8 cellular contexts compared by ENCODE assay signal in genomic region chr12:106302401-106303201, GRCh38. TPM values are rescaled to one million over a fixed set of nuclear protein-coding genes. Genes with fewer than 3 reads are reported as not detected.
DNase-seq lines count a peak whose midpoint lies in the region; ATAC-seq and TF ChIP-seq lines count a peak whose summit lies in the region.

TSS of gene TCP11L2 (plus strand) at chr12:106302733. CDS start at chr12:106311076, 8,343 bp downstream.

- peak within 1 kb of the TSS; percentile 99 for H3K27ac ChIP-seq in CD4-positive, CD25-positive, alpha-beta regulatory T cell (ENCODE audit: insufficient read depth, low read length, poor library complexity, severe bottlenecking)
- H3K27ac ChIP-seq in endodermal cell (ENCODE audit: low read depth, low read length) (peak within 1 kb of the TSS; percentile 100), mesodermal cell (ENCODE audit: low read depth, low read length, severe bottlenecking) (peak within 1 kb of the TSS; percentile 99)

- peaks cover 46% of the 10 kb centered on the region for H3K4me1 ChIP-seq in CD4-positive, CD25-positive, alpha-beta regulatory T cell (ENCODE audit: control insufficient read depth, insufficient read depth, low read length, poor library complexity, severe bottlenecking)
- H3K4me1 ChIP-seq in endodermal cell (ENCODE audit: control insufficient read depth, insufficient read depth, low read length) (peaks cover 3% of the 10 kb centered on the region), mesodermal cell (ENCODE audit: control insufficient read depth, insufficient read depth, low read length, poor library complexity, severe bottlenecking) (peaks cover 5% of the 10 kb centered on the region)

- peaks cover 6% of the 10 kb centered on the region for H3K36me3 ChIP-seq in CD4-positive, CD25-positive, alpha-beta regulatory T cell (ENCODE audit: control insufficient read depth, insufficient read depth, low read length)
- no peaks in the 10 kb centered on the region for H3K36me3 ChIP-seq in endodermal cell (ENCODE audit: control insufficient read depth, insufficient read depth, low read length)
- no peaks in the 10 kb centered on the region for H3K36me3 ChIP-seq in mesodermal cell (ENCODE audit: control insufficient read depth, insufficient read depth, low read length)

- peaks cover 7% of the 10 kb centered on the region for H3K36me3 Mint-ChIP-seq in CD4-positive, CD25-positive, alpha-beta regulatory T cell
- no peaks in the 10 kb centered on the region for H3K36me3 Mint-ChIP-seq in endodermal cell (ENCODE audit: low read depth)

- no peak for TF ChIP-seq CTCF in endodermal cell (conservative IDR thresholded peaks at IDR 0.05)

- ATAC-seq in CD4-positive, CD25-positive, alpha-beta regulatory T cell (ENCODE audit: low read depth in 2 of 2) = peak; percentile 63 to 69
- ATAC-seq in GM19467 (IDR thresholded peaks at IDR 0.05; ENCODE audit: unreplicated experiment) = peak; percentile 65

- H3K4me1 Mint-ChIP-seq in CD4-positive, CD25-positive, alpha-beta regulatory T cell = peaks cover 40 to 75% (median 58%) of the 10 kb centered on the region in 4 donors
- H3K4me1 Mint-ChIP-seq in endodermal cell = peaks cover 28% of the 10 kb centered on the region

- DNase-seq in CD4-positive, CD25-positive, alpha-beta regulatory T cell = peak; percentile 87 to 95 (median 92)
- peak; percentile 56 for DNase-seq in HPDE6-E6E7 (ENCODE audit: extremely low spot score)
- peak; percentile 49 for DNase-seq in NOMO-1 treated with dmso at 0.1 percent for 144 hours (lab: John Stamatoyannopoulos, UW; ENCODE audit: unreplicated experiment)
- peak; percentile 88 for DNase-seq in activated CD8-positive, alpha-beta memory T cell treated with anti-CD3 and anti-CD28 coated beads, Interleukin-2, amount 50 U/mL, for 4 hours
- peak; percentile 95 for DNase-seq in endodermal cell
- peak; percentile 82 for DNase-seq in stimulated activated CD8-positive, alpha-beta memory T cell treated with anti-CD3 and anti-CD28 coated beads, Interleukin-15, amount 100 ng/mL, for 1 hour (ENCODE audit: low read depth)

- no peaks in the 10 kb centered on the region for H3K9me3 ChIP-seq in CD4-positive, CD25-positive, alpha-beta regulatory T cell (ENCODE audit: control insufficient read depth in 2 of 2, low read length in 2 of 2)
- H3K9me3 ChIP-seq in endodermal cell (ENCODE audit: control insufficient read depth, low read length) = no peaks in the 10 kb centered on the region
- no peaks in the 10 kb centered on the region for H3K9me3 ChIP-seq in mesodermal cell (ENCODE audit: control insufficient read depth, low read length)

- H3K27me3 ChIP-seq in CD4-positive, CD25-positive, alpha-beta regulatory T cell (ENCODE audit: control insufficient read depth, insufficient read depth, low read length) = no peaks in the 10 kb centered on the region
- no peaks in the 10 kb centered on the region for H3K27me3 ChIP-seq in endodermal cell (ENCODE audit: control insufficient read depth, insufficient read depth, low read length, poor library complexity, severe bottlenecking)

- no peaks in the 10 kb centered on the region for H3K9me3 Mint-ChIP-seq in CD4-positive, CD25-positive, alpha-beta regulatory T cell
- H3K9me3 Mint-ChIP-seq in endodermal cell = no peaks in the 10 kb centered on the region

- 0 to 1% methylated on average over 21 to 74 of the region's 76 CpGs for WGBS in endodermal cell (ENCODE audit: insufficient coverage in 1 of 2, insufficient read length in 1 of 2), 2 experiments
- WGBS in mesodermal cell (ENCODE audit: insufficient coverage in 2 of 2), 2 experiments = 0 to 1% methylated on average over 49 to 55 of the region's 76 CpGs

- H3K27ac Mint-ChIP-seq in CD4-positive, CD25-positive, alpha-beta regulatory T cell = peak within 1 kb of the TSS; percentile 100
- peak within 1 kb of the TSS; percentile 100 for H3K27ac Mint-ChIP-seq in endodermal cell

- peak within 1 kb of the TSS; percentile 96 to 100 (median 98) for H3K4me3 Mint-ChIP-seq in CD4-positive, CD25-positive, alpha-beta regulatory T cell
- peak within 1 kb of the TSS; percentile 80 for H3K4me3 Mint-ChIP-seq in endodermal cell

- H3K27me3 Mint-ChIP-seq in CD4-positive, CD25-positive, alpha-beta regulatory T cell = peaks cover 13% of the 10 kb centered on the region
- H3K27me3 Mint-ChIP-seq in endodermal cell (ENCODE audit: insufficient read depth) = no peaks in the 10 kb centered on the region

- H3K4me3 ChIP-seq in CD4-positive, CD25-positive, alpha-beta regulatory T cell (ENCODE audit: low read depth, low read length) = peak within 1 kb of the TSS; percentile 94
- peak within 1 kb of the TSS; percentile 91 for H3K4me3 ChIP-seq in endodermal cell (ENCODE audit: low read length)
- H3K4me3 ChIP-seq in mesodermal cell (ENCODE audit: extremely low read depth, insufficient read depth, low read length, poor library complexity, severe bottlenecking) = peak within 1 kb of the TSS; percentile 88

- peak within 1 kb of the TSS; percentile 97 for H3K9ac ChIP-seq in endodermal cell (ENCODE audit: extremely low read depth, low read length, poor library complexity, severe bottlenecking)

RNA-seq across cellular contexts. Expression of gene TCP11L2, which starts in this region (rescaled TPM):
- 153 TPM for total RNA-seq in CD4-positive, CD25-positive, alpha-beta regulatory T cell
- 10 to 100 TPM; 46.0 to 65.9 (median 64.6) TPM for polyA plus RNA-seq in CD4-positive, CD25-positive, alpha-beta regulatory T cell
- total RNA-seq in endodermal cell = 10 to 100 TPM in 1 of 2 donors, 1 to 10 TPM in 1; 7.8 to 15.3 TPM
- 4.9 TPM for polyA plus RNA-seq in endodermal cell (2013, experiment 1 of 2)
- polyA plus RNA-seq in endodermal cell (2013, experiment 2 of 2) = 6.2 TPM
- polyA plus RNA-seq in mesodermal cell (2013, experiment 1 of 2) = 12.3 TPM
- polyA plus RNA-seq in mesodermal cell (2013, experiment 2 of 2) = 13.3 TPM

Comparison
In these comparisons a context has a peak if more than half of its experiments do, and no peak if none do; other contexts are left out.
1. Peak in every context shown above with its lines: DNase-seq, ATAC-seq, H3K4me3 ChIP-seq and H3K27ac ChIP-seq.